Comparison of ENCODE assay signal across 21 cellular contexts in genomic region chr6:103264020-103264419, GRCh38.
"Had no signal": no experiment of that assay in that cellular context is flagged by ENCODE, and none has a peak within 500 bp of the region (broad histone marks: within the 10 kb centered on the region; RNA-seq: fewer than 3 reads in every experiment).

No MANE protein-coding gene starts in this region.

- H3K4me3 ChIP-seq: colonic mucosa, esophagus squamous epithelium, gastrocnemius medialis, heart right ventricle, left lung, lower lobe of right lung, mucosa of descending colon had no signal

- H3K27ac ChIP-seq: colonic mucosa, epithelial cell of prostate, esophagus squamous epithelium, gastrocnemius medialis, heart right ventricle, left lung, lower lobe of right lung had no signal

- H3K27me3 ChIP-seq: colonic mucosa, esophagus squamous epithelium, gastrocnemius medialis, heart right ventricle, left lung had no signal

- ATAC-seq: effector memory CD8-positive, alpha-beta T cell; esophagus mucosa; gastrocnemius medialis; heart right ventricle; left cardiac atrium; left lung; left ventricle myocardium superior; lower lobe of right lung; mucosa of descending colon had no signal

- DNase-seq: colonic mucosa; cortex of kidney; effector CD8-positive, alpha-beta T cell; effector memory CD8-positive, alpha-beta T cell; endodermal cell; esophagus squamous epithelium; foreskin fibroblast; foreskin melanocyte; gastrocnemius medialis; glutamatergic neuron; head of caudate nucleus; heart right ventricle; hippocampal formation; left cardiac atrium; left ventricle myocardium superior; lower lobe of right lung; mesenchymal stem cell; mucosa of descending colon had no signal

- H3K36me3 ChIP-seq: colonic mucosa, esophagus squamous epithelium, gastrocnemius medialis, heart right ventricle, left lung, lower lobe of right lung had no signal

- H3K4me1 ChIP-seq: colonic mucosa, esophagus squamous epithelium, gastrocnemius medialis, heart right ventricle, left lung, lower lobe of right lung had no signal

- H3K9me3 ChIP-seq: colonic mucosa, esophagus squamous epithelium, gastrocnemius medialis, heart right ventricle, left lung, lower lobe of right lung, mucosa of descending colon had no signal
